In genomic region chr20:38402089-38402488, GRCh38 we compare ENCODE assay signal across 2 cellular contexts.
TF ChIP-seq lines count a peak whose summit lies in the region.

No MANE protein-coding gene starts in this region.

TF ChIP-seq in K562, 482 proteins besides CTCF, POLR2A, EP300 and RAD21:
- TF ChIP-seq CTCFL (IDR thresholded peaks at IDR 0.05; ENCODE audit: borderline replicate concordance, insufficient read depth, low read depth, low read length, poor library complexity, severe bottlenecking) (no peak), NCOA6 (IDR thresholded peaks at IDR 0.05) (no peak), LARP7 (IDR thresholded peaks at IDR 0.05) (no peak), HDAC6 (IDR thresholded peaks at IDR 0.05; ENCODE audit: low read depth, low read length) (no peak), HMGN3 (IDR thresholded peaks at IDR 0.05; ENCODE audit: borderline replicate concordance, extremely low read depth, insufficient read length, low read depth, low read length) (no peak), ZNF140 (CRISPR knock-in tag; IDR thresholded peaks at IDR 0.05) (no peak), CHD2 (IDR thresholded peaks at IDR 0.05; ENCODE audit: low read depth, low read length) (no peak), KAT8 (IDR thresholded peaks at IDR 0.05; ENCODE audit: low read depth) (no peak), ERF (CRISPR knock-in tag; IDR thresholded peaks at IDR 0.05) (no peak), CBX3 (IDR thresholded peaks at IDR 0.05; ENCODE audit: borderline replicate concordance in 1 of 2, low read length in 2 of 2) (no peak), ETV5 (CRISPR knock-in tag; IDR thresholded peaks at IDR 0.05; ENCODE audit: low read depth) (no peak)

TF ChIP-seq in H1, 55 proteins besides CTCF, POLR2A, EP300 and RAD21:
- TF ChIP-seq SIX5 (IDR thresholded peaks at IDR 0.05; ENCODE audit: low read depth, low read length) (no peak), EGR1 (IDR thresholded peaks at IDR 0.05; ENCODE audit: borderline replicate concordance, low read depth, low read length) (no peak), BACH1 (IDR thresholded peaks at IDR 0.05; ENCODE audit: low read length) (no peak), ASH2L (IDR thresholded peaks at IDR 0.05; ENCODE audit: low read length) (no peak)
